In genomic region chr5:79255786-79256557, GRCh38 we compare ENCODE assay signal across 1 cellular context.
TF ChIP-seq lines count a peak whose summit lies in the region.

No MANE protein-coding gene starts in this region.

TF ChIP-seq in HepG2, 621 proteins besides CTCF, POLR2A, EP300 and RAD21 (continued from another document):
- TF ChIP-seq REPIN1 (CRISPR knock-in tag; IDR thresholded peaks at IDR 0.05; ENCODE audit: borderline replicate concordance, low read depth) (0 out of 2 replicates have a peak, but pooled peaks have one; percentile 18), XRCC5 (optimal IDR thresholded peaks at IDR 0.05; ENCODE audit: low read length) (peak; percentile 68), TFAP4 (IDR thresholded peaks at IDR 0.05; ENCODE audit: borderline replicate concordance, low read depth) (peak; percentile 34; the same call in 1 of the 2 replicates), IRF2 (CRISPR knock-in tag; IDR thresholded peaks at IDR 0.05) (0 out of 2 replicates have a peak, but pooled peaks have one; percentile 25), ZNF549 (CRISPR knock-in tag; IDR thresholded peaks at IDR 0.05) (no peak), TAF1 (CRISPR knock-in tag; IDR thresholded peaks at IDR 0.05) (no peak), TBX2 (CRISPR knock-in tag; IDR thresholded peaks at IDR 0.05; ENCODE audit: borderline replicate concordance) (peak; percentile 14; the same call in 1 of the 2 replicates), MIXL1 (CRISPR knock-in tag; IDR thresholded peaks at IDR 0.05) (0 out of 2 replicates have a peak, but pooled peaks have one; percentile 43), MTERF4 (CRISPR knock-in tag; IDR thresholded peaks at IDR 0.05) (0 out of 2 replicates have a peak, but pooled peaks have one; percentile 30), ZNF644 (CRISPR knock-in tag; IDR thresholded peaks at IDR 0.05; ENCODE audit: low read depth) (0 out of 2 replicates have a peak, but pooled peaks have one; percentile 21), CCAR2 (optimal IDR thresholded peaks at IDR 0.05; ENCODE audit: low read depth, low read length) (no peak), HIVEP1 (CRISPR knock-in tag; IDR thresholded peaks at IDR 0.05) (no peak), DZIP1 (CRISPR knock-in tag; IDR thresholded peaks at IDR 0.05) (no peak), RBM39 (IDR thresholded peaks at IDR 0.05; ENCODE audit: low read depth, low read length, poor library complexity, severe bottlenecking) (no peak), SNRNP70 (IDR thresholded peaks at IDR 0.05; ENCODE audit: low read depth, low read length) (no peak), ERF (CRISPR knock-in tag; IDR thresholded peaks at IDR 0.05) (0 out of 2 replicates have a peak, but pooled peaks have one; percentile 27)
- TF ChIP-seq, protein P1, sequence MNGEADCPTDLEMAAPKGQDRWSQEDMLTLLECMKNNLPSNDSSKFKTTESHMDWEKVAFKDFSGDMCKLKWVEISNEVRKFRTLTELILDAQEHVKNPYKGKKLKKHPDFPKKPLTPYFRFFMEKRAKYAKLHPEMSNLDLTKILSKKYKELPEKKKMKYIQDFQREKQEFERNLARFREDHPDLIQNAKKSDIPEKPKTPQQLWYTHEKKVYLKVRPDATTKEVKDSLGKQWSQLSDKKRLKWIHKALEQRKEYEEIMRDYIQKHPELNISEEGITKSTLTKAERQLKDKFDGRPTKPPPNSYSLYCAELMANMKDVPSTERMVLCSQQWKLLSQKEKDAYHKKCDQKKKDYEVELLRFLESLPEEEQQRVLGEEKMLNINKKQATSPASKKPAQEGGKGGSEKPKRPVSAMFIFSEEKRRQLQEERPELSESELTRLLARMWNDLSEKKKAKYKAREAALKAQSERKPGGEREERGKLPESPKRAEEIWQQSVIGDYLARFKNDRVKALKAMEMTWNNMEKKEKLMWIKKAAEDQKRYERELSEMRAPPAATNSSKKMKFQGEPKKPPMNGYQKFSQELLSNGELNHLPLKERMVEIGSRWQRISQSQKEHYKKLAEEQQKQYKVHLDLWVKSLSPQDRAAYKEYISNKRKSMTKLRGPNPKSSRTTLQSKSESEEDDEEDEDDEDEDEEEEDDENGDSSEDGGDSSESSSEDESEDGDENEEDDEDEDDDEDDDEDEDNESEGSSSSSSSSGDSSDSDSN (CRISPR knock-in tag; IDR thresholded peaks at IDR 0.05): peak; percentile 38; the same call in 1 of the 2 replicates
